In the genomic region with DNA sequence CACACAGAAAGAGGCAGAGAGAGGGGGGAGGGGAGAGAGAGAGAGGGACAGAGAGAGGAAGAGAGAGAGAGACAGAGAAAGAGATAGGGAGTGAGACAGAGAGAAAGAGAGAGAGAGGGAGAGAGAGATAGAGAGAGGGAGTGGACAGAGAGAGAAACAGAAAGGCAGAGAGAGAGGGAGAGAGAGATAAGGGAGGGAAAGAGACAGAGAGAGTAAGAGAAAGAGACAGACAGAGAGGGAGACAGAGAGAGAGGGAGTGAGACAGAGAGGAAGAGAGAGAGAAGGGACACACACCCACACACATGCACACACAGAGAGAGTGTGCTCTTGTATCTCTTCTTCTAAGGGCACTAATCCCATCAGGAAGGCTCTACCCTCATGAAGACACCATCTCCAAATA, we compare ENCODE assay signal across 16 cellular contexts.
DNase-seq lines count a peak whose midpoint lies in the region; ATAC-seq, FAIRE-seq and TF ChIP-seq lines count a peak whose summit lies in the region.
"Had no signal": no experiment of that assay in that cellular context is flagged by ENCODE, and none has a peak within 500 bp of the region (broad histone marks: within the 10 kb centered on the region; RNA-seq: fewer than 3 reads in every experiment).

No MANE protein-coding gene starts in this region.

- ATAC-seq in K562: no peak
- no peak for ATAC-seq in psoas muscle
- ATAC-seq in left ventricle myocardium superior: no peak
- ATAC-seq: GM23338 had no signal

- peaks cover 52% of the 10 kb centered on the region; the same call in 2 of the 3 replicates for H3K79me2 ChIP-seq in K562 (ENCODE audit: control insufficient read depth, insufficient read depth, low read length)

- H3K4me1 ChIP-seq in HEK293 (ENCODE audit: control insufficient read depth, insufficient read depth, low read length): no peaks in the 10 kb centered on the region
- peaks cover 0 to 8% of the 10 kb centered on the region in 2 experiments; a peak in 2 of 5 replicates for H3K4me1 ChIP-seq in K562 (replicated peaks in 1 of 2; ENCODE audit: control insufficient read depth in 2 of 2, insufficient read depth in 2 of 2, low read length in 2 of 2)
- H3K4me1 ChIP-seq in psoas muscle: no peaks in the 10 kb centered on the region
- H3K4me1 ChIP-seq: HAP-1 had no signal

- POLR2A ChIA-PET in HEK293 (lab: Yijun Ruan, JAX): no interaction called here
- POLR2A ChIA-PET in K562 (lab: Yijun Ruan, JAX): interaction anchor here (0.7 kb wide), 1 partner anchor 14 kb away, joined by 5 read pairs; no protein-coding TSS in a partner anchor

- H2AFZ ChIP-seq in K562 (ENCODE audit: low read depth, low read length): no peak overlapping the region
- H2AFZ ChIP-seq: GM23338 had no signal

- H3K4me3 ChIP-seq in HEK293 (ENCODE audit: low read depth, low read length): no peak overlapping the region
- no peak overlapping the region for H3K4me3 ChIP-seq in K562
- no peak overlapping the region for H3K4me3 ChIP-seq in fibroblast of the aortic adventitia (ENCODE audit: low read depth, low read length)
- H3K4me3 ChIP-seq in psoas muscle: no peak overlapping the region
- H3K4me3 ChIP-seq: GM23338, HAP-1 had no signal

- H3K9me1 ChIP-seq in K562 (ENCODE audit: control insufficient read depth, insufficient read depth, low read length): no peaks in the 10 kb centered on the region

- intact Hi-C loops in K562 (cut with micrococcal nuclease): no loop called here
- intact Hi-C loops in psoas muscle (cut with DNase I): no loop called here
- intact Hi-C loops in left ventricle myocardium superior (cut with micrococcal nuclease): no loop called here

- H3K9me3 ChIP-seq in HEK293 (ENCODE audit: control insufficient read depth, insufficient read depth, low read depth, low read length): no peaks in the 10 kb centered on the region
- no peaks in the 10 kb centered on the region for H3K9me3 ChIP-seq in K562 (replicated peaks; ENCODE audit: control insufficient read depth, insufficient read depth, low read depth, low read length)
- no peaks in the 10 kb centered on the region for H3K9me3 ChIP-seq in psoas muscle
- H3K9me3 ChIP-seq: HAP-1 had no signal

- no peak for TF ChIP-seq RAD21 in K562 (CRISPR knock-in tag; conservative IDR thresholded peaks at IDR 0.05 in 1 of 2, IDR thresholded peaks at IDR 0.05 in 1 of 2)

- H4K20me1 ChIP-seq in K562 (replicated peaks; ENCODE audit: control insufficient read depth, insufficient read depth, low read length): 0 out of 2 replicates have a peak, but pooled peaks cover 3% of the 10 kb centered on the region

- no peak for TF ChIP-seq EP300 in K562 (IDR thresholded peaks at IDR 0.05; ENCODE audit: low read length)

- H3K27ac ChIP-seq in HEK293 (ENCODE audit: extremely low read depth, low read depth, low read length): no peak overlapping the region
- H3K27ac ChIP-seq in K562 (ENCODE audit: extremely low read depth, low read depth, low read length): no peak overlapping the region
- no peak overlapping the region for H3K27ac ChIP-seq in psoas muscle

- in situ Hi-C loops in K562 (cut with MboI): no loop called here

- H3K27me3 ChIP-seq in K562 (ENCODE audit: control insufficient read depth in 2 of 2, insufficient read depth in 2 of 2, low read length in 2 of 2) (no peaks in the 10 kb centered on the region), psoas muscle (ENCODE audit: insufficient read depth in 3 of 3, low read length in 2 of 3) (no peaks in the 10 kb centered on the region)

- TF ChIP-seq CTCF in HEK293 (tag by site-specific recombination; IDR thresholded peaks at IDR 0.05) (no peak), K562 (IDR thresholded peaks at IDR 0.05 in 2 of 3, conservative IDR thresholded peaks at IDR 0.05 in 1 of 3; ENCODE audit: insufficient read depth in 2 of 3, low read depth in 1 of 3, low read length in 3 of 3) (no peak), fibroblast of the aortic adventitia (IDR thresholded peaks at IDR 0.05; ENCODE audit: insufficient read depth, low read length) (no peak), psoas muscle (IDR thresholded peaks at IDR 0.05) (no peak)

- H3K9ac ChIP-seq in K562 (ENCODE audit: insufficient read depth in 1 of 2, low read depth in 2 of 2, low read length in 2 of 2): no peak overlapping the region

- CTCF ChIA-PET in HEK293 (lab: Yijun Ruan, JAX): no interaction called here
- CTCF ChIA-PET in K562 (lab: Yijun Ruan, JAX; ENCODE audit: low intra/inter-chr PET ratio): no interaction called here

- H3K36me3 ChIP-seq in HEK293 (ENCODE audit: control insufficient read depth in 2 of 2, insufficient read depth in 1 of 2, low read length in 2 of 2) (no peaks in the 10 kb centered on the region), K562 (ENCODE audit: control insufficient read depth, insufficient read depth, low read length) (peaks cover 39% of the 10 kb centered on the region; the same call in 2 of the 3 replicates), psoas muscle (ENCODE audit: insufficient read depth in 1 of 2, low read depth in 1 of 2) (no peaks in the 10 kb centered on the region)
- H3K36me3 ChIP-seq: HAP-1 had no signal

- no TSS peak for BruUV-seq in K562 (replicated peaks; lab: Mats Ljungman, UMichigan)

- DNase-seq in K562 (ENCODE audit: extremely low read depth in 1 of 4, low spot score in 3 of 4): no peak
- DNase-seq in fibroblast of the aortic adventitia (ENCODE audit: low read depth): peak; percentile 2
- DNase-seq in LoVo (ENCODE audit: low spot score): no peak
- no peak for DNase-seq in psoas muscle
- DNase-seq in left ventricle myocardium superior: no peak
- DNase-seq: C1 segment of cervical spinal cord; Calu3; CD4-positive, alpha-beta memory T cell; COR-L47; DMS53; DMS79 treated with DMSO at 0.1 percent for 48 hours; GF-D8 had no signal

- H3K4me2 ChIP-seq in K562 (ENCODE audit: insufficient read depth, low read length): no peak overlapping the region
- H3K4me2 ChIP-seq: GM23338 had no signal

- no peak for FAIRE-seq in K562 (lab: Jason Lieb, UNC)
- FAIRE-seq: GM18507 had no signal

- no peak for TF ChIP-seq POLR2A in K562 (conservative IDR thresholded peaks at IDR 0.05)

TF ChIP-seq in HEK293, 187 proteins besides CTCF, POLR2A, EP300 and RAD21 (continues in another document):
- TF ChIP-seq ZNF629 (tag by site-specific recombination; IDR thresholded peaks at IDR 0.05): no peak
- TF ChIP-seq, protein P1, sequence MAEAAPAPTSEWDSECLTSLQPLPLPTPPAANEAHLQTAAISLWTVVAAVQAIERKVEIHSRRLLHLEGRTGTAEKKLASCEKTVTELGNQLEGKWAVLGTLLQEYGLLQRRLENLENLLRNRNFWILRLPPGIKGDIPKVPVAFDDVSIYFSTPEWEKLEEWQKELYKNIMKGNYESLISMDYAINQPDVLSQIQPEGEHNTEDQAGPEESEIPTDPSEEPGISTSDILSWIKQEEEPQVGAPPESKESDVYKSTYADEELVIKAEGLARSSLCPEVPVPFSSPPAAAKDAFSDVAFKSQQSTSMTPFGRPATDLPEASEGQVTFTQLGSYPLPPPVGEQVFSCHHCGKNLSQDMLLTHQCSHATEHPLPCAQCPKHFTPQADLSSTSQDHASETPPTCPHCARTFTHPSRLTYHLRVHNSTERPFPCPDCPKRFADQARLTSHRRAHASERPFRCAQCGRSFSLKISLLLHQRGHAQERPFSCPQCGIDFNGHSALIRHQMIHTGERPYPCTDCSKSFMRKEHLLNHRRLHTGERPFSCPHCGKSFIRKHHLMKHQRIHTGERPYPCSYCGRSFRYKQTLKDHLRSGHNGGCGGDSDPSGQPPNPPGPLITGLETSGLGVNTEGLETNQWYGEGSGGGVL (tag by site-specific recombination; IDR thresholded peaks at IDR 0.05): no peak
- no peak for TF ChIP-seq ZNF626 (tag by site-specific recombination; IDR thresholded peaks at IDR 0.05)
- TF ChIP-seq ZNF777 (tag by site-specific recombination; IDR thresholded peaks at IDR 0.05; ENCODE audit: borderline replicate concordance): no peak
- TF ChIP-seq KLF16 (tag by site-specific recombination; IDR thresholded peaks at IDR 0.05): no peak
- no peak for TF ChIP-seq ZNF548 (tag by site-specific recombination; IDR thresholded peaks at IDR 0.05)
- TF ChIP-seq ZFP41 (tag by site-specific recombination; IDR thresholded peaks at IDR 0.05; ENCODE audit: borderline replicate concordance): no peak
- no peak for TF ChIP-seq ZNF580 (tag by site-specific recombination; IDR thresholded peaks at IDR 0.05)

TF ChIP-seq in K562, 482 proteins besides CTCF, POLR2A, EP300 and RAD21:
- TF ChIP-seq ELF4 (CRISPR knock-in tag; IDR thresholded peaks at IDR 0.05) (0 out of 2 replicates have a peak, but pooled peaks have one; percentile 26), MYNN (IDR thresholded peaks at IDR 0.05) (no peak), MYNN (CRISPR knock-in tag; IDR thresholded peaks at IDR 0.05) (no peak)
